In genomic region chr2:10871978-10872377, GRCh38 we compare ENCODE assay signal across 30 cellular contexts. TPM values are rescaled to one million over a fixed set of nuclear protein-coding genes. Genes with fewer than 3 reads are reported as not detected.
"Had no signal": no experiment of that assay in that cellular context is flagged by ENCODE, and none has a peak within 500 bp of the region (broad histone marks: within the 10 kb centered on the region; RNA-seq: fewer than 3 reads in every experiment).

No MANE protein-coding gene starts in this region.

- H3K36me3 Mint-ChIP-seq: natural killer cell treated with Interleukin-12 subunit alpha and Interleukin-12 subunit beta and Interleukin-15 and Interleukin-18, amount 100 ng/mL, for 72 hours; stimulated activated memory B cell treated with anti-CD40 and anti-IgM and Interleukin-4, amounts not matched to agents 10 μg/mL and 1 μg/mL and 100 μg/mL, for 72 hours; type B pancreatic cell had no signal

- H3K4me1 ChIP-seq: left lung, tibial nerve, uterus had no signal

- H3K27ac ChIP-seq: left lung, ovary, sigmoid colon, spleen, tibial nerve, uterus had no signal

- H3K4me3 ChIP-seq: left lung, lung, ovary, sigmoid colon, spleen, tibial nerve, uterus had no signal

- H3K27ac Mint-ChIP-seq: mesothelial cell of epicardium; naive B cell; natural killer cell treated with Interleukin-12 subunit alpha and Interleukin-12 subunit beta and Interleukin-15 and Interleukin-18, amount 100 ng/mL, for 72 hours; progenitor cell of endocrine pancreas; stimulated activated memory B cell treated with anti-CD40 and anti-IgM and Interleukin-4, amounts not matched to agents 10 μg/mL and 1 μg/mL and 100 μg/mL, for 72 hours; stimulated activated naive CD8-positive, alpha-beta T cell treated with anti-CD3 and anti-CD28 coated beads, Interleukin-15, amount 100 ng/mL, for 72 hours; type B pancreatic cell had no signal

- H3K9me3 Mint-ChIP-seq: natural killer cell treated with Interleukin-12 subunit alpha and Interleukin-12 subunit beta and Interleukin-15 and Interleukin-18, amount 100 ng/mL, for 72 hours; type B pancreatic cell had no signal

- H3K4me3 Mint-ChIP-seq: mesothelial cell of epicardium; naive B cell; natural killer cell treated with Interleukin-12 subunit alpha and Interleukin-12 subunit beta and Interleukin-15 and Interleukin-18, amount 100 ng/mL, for 72 hours; stimulated activated memory B cell treated with anti-CD40 and anti-IgM and Interleukin-4, amounts not matched to agents 10 μg/mL and 1 μg/mL and 100 μg/mL, for 72 hours; stimulated activated naive CD8-positive, alpha-beta T cell treated with anti-CD3 and anti-CD28 coated beads, Interleukin-15, amount 100 ng/mL, for 72 hours; type B pancreatic cell had no signal

- FAIRE-seq: keratinocyte, small intestine had no signal

- H3K36me3 ChIP-seq: left lung, ovary, sigmoid colon, spleen, tibial nerve, uterus had no signal

- H3K27me3 ChIP-seq: ovary, sigmoid colon, tibial nerve, uterus had no signal

- H3K27me3 Mint-ChIP-seq: stimulated activated memory B cell treated with anti-CD40 and anti-IgM and Interleukin-4, amounts not matched to agents 10 μg/mL and 1 μg/mL and 100 μg/mL, for 72 hours had no signal

- H3K4me1 Mint-ChIP-seq: stimulated activated naive CD8-positive, alpha-beta T cell treated with anti-CD3 and anti-CD28 coated beads, Interleukin-15, amount 100 ng/mL, for 72 hours had no signal

- H3K9me3 ChIP-seq: ovary, uterus had no signal

- ATAC-seq: left colon; left lung; natural killer cell treated with Interleukin-12 subunit alpha and Interleukin-12 subunit beta and Interleukin-15 and Interleukin-18, amount 100 ng/mL, for 72 hours; right cardiac atrium; stimulated activated memory B cell treated with anti-CD40 and anti-IgM and Interleukin-4, amounts not matched to agents 10 μg/mL and 1 μg/mL and 100 μg/mL, for 72 hours; stimulated activated naive CD8-positive, alpha-beta T cell treated with anti-CD3 and anti-CD28 coated beads, Interleukin-15, amount 100 ng/mL, for 72 hours had no signal

- DNase-seq: hippocampal formation; kidney glomerular epithelial cell; left colon; left lung; mesendoderm; naive B cell; ovary; right cardiac atrium; sigmoid colon; small intestine; spleen; stimulated activated CD4-positive, alpha-beta T cell treated with anti-CD3 and anti-CD28 coated beads, Interleukin-1b, Interleukin-23, amount 100 ng/mL, for 48 hours; stimulated activated CD4-positive, alpha-beta T cell treated with anti-CD3 and anti-CD28 coated beads, Interleukin-2, amount 100 ng/mL, for 48 hours; stimulated activated CD4-positive, alpha-beta T cell treated with anti-CD3 and anti-CD28 coated beads, Interleukin-4, amount 100 ng/mL, for 4 hours; stimulated activated CD8-positive, alpha-beta memory T cell treated with anti-CD3 and anti-CD28 coated beads, Interleukin-4, amount 100 ng/mL, for 48 hours; stimulated activated naive CD4-positive, alpha-beta T cell treated with Interleukin-2 at 50 U/mL for 16 hours; stimulated activated naive CD8-positive, alpha-beta T cell treated with anti-CD3 and anti-CD28 coated beads, Interleukin-15, amount 100 ng/mL, for 72 hours; substantia nigra; uterus had no signal

RNA-seq across cellular contexts. Expression of gene KCNF1, which starts 39.8 kb away (rescaled TPM):
- total RNA-seq: left lung; lower leg skin; mononuclear cell; natural killer cell treated with Interleukin-12 subunit alpha and Interleukin-12 subunit beta and Interleukin-15 and Interleukin-18, amount 100 ng/mL, for 72 hours; renal cortical epithelial cell had no signal
